ENCODE assay signal across 23 cellular contexts in the genomic region with DNA sequence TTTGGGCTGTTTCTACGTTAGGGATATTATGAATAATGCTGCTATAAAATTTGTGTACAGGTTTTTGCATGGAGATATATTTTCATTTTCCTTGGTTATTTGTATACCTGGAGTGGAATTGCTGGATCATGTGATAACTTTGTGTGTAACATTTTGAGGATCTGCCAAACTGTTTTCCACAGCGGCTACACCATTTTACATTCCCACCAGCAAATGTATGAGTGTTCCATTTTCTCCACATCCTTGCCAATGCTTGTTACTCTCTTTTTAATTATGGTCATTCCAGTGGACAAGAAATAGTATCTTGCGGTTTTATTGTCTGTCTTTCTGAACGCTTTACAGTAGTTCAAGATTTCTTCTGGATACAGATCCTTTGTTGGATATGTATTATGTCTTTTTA.
"Had no signal": no experiment of that assay in that cellular context is flagged by ENCODE, and none has a peak within 500 bp of the region (broad histone marks: within the 10 kb centered on the region; RNA-seq: fewer than 3 reads in every experiment).

No MANE protein-coding gene starts in this region.

- ATAC-seq: left ventricle myocardium superior; lower lobe of right lung; natural killer cell; psoas muscle; right cardiac atrium; stimulated activated effector memory CD8-positive, alpha-beta T cell treated with anti-CD3 and anti-CD28 coated beads, Interleukin-12 subunit alpha, Interleukin-12 subunit beta, amount 100 ng/mL, for 72 hours had no signal

- H3K36me3 Mint-ChIP-seq: natural killer cell had no signal

- H3K27ac Mint-ChIP-seq: natural killer cell; stimulated activated effector memory CD8-positive, alpha-beta T cell treated with anti-CD3 and anti-CD28 coated beads, Interleukin-12 subunit alpha, Interleukin-12 subunit beta, amount 100 ng/mL, for 72 hours; type B pancreatic cell had no signal

- DNase-seq: dermis blood vessel endothelial cell; effector memory CD4-positive, alpha-beta T cell; left ventricle myocardium superior; lower lobe of right lung; natural killer cell; occipital lobe; ovary; posterior cingulate gyrus; psoas muscle; right cardiac atrium; sigmoid colon; stimulated activated CD4-positive, alpha-beta T cell treated with anti-CD3 and anti-CD28 coated beads, Interleukin-2, amount 100 ng/mL, for 24 hours; stimulated activated CD4-positive, alpha-beta T cell treated with anti-CD3 and anti-CD28 coated beads, Interleukin-4, amount 100 ng/mL, for 24 hours; stimulated activated naive CD4-positive, alpha-beta T cell treated with Interleukin-2 at 50 U/mL for 16 hours; stomach; thyroid gland had no signal

- H3K36me3 ChIP-seq: ovary, thyroid gland had no signal

- H3K27me3 ChIP-seq: esophagus muscularis mucosa, ovary, sigmoid colon, stomach, thyroid gland had no signal

- H3K4me3 ChIP-seq: coronary artery, esophagus muscularis mucosa, lower lobe of right lung, ovary, psoas muscle, sigmoid colon, stomach, thyroid gland had no signal

- H3K9me3 ChIP-seq: esophagus muscularis mucosa, lower lobe of right lung, ovary, psoas muscle, sigmoid colon, stomach, thyroid gland had no signal

- H3K27me3 Mint-ChIP-seq: type B pancreatic cell had no signal

- FAIRE-seq: endothelial cell of umbilical vein, frontal cortex, keratinocyte had no signal

- H3K27ac ChIP-seq: coronary artery, esophagus muscularis mucosa, lower lobe of right lung, ovary, psoas muscle, sigmoid colon, stomach, thyroid gland had no signal

- H3K9me3 Mint-ChIP-seq: natural killer cell; stimulated activated effector memory CD8-positive, alpha-beta T cell treated with anti-CD3 and anti-CD28 coated beads, Interleukin-12 subunit alpha, Interleukin-12 subunit beta, amount 100 ng/mL, for 72 hours; type B pancreatic cell had no signal

- H3K4me3 Mint-ChIP-seq: natural killer cell; stimulated activated effector memory CD8-positive, alpha-beta T cell treated with anti-CD3 and anti-CD28 coated beads, Interleukin-12 subunit alpha, Interleukin-12 subunit beta, amount 100 ng/mL, for 72 hours; type B pancreatic cell had no signal
